In the genomic region with DNA sequence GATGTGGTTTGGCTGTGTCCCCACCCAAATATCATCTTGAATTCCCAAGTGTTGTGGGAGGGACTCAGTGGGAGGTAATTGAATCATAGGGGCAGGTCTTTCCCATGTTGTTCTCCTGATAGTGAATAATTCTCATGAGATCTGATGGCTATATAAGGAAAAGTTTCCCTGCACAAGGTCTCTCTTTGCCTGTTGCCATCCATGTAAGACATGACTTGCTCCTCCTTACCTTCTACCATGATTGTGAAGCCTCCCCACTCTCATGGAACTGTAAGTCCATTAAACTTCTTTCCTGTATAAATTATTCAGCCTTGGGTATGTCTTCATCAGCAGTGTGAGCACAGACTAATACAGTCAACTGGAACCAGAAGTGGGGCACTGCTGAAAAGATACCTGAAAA, we compare ENCODE assay signal across 28 cellular contexts.
"Had no signal": no experiment of that assay in that cellular context is flagged by ENCODE, and none has a peak within 500 bp of the region (broad histone marks: within the 10 kb centered on the region; RNA-seq: fewer than 3 reads in every experiment).

No MANE protein-coding gene starts in this region.

- H3K27me3 ChIP-seq: colonic mucosa, dorsolateral prefrontal cortex, esophagus muscularis mucosa, esophagus squamous epithelium, foreskin keratinocyte, gastrocnemius medialis, gastroesophageal sphincter, heart left ventricle, heart right ventricle had no signal

- ATAC-seq: effector memory CD8-positive, alpha-beta T cell; esophagus mucosa; foreskin keratinocyte; gastrocnemius medialis; gastroesophageal sphincter; heart left ventricle; heart right ventricle had no signal

- DNase-seq: colonic mucosa; cortex of kidney; dermis blood vessel endothelial cell; dorsolateral prefrontal cortex; effector CD4-positive, alpha-beta T cell; effector CD8-positive, alpha-beta T cell; effector memory CD4-positive, alpha-beta T cell; effector memory CD8-positive, alpha-beta T cell; erythroblast; esophagus squamous epithelium; foreskin fibroblast; foreskin keratinocyte; foreskin melanocyte; gastrocnemius medialis; glutamatergic neuron; head of caudate nucleus; heart left ventricle; heart right ventricle had no signal

- H3K4me3 Mint-ChIP-seq: dendritic cell treated with granulocyte-macrophage colony-stimulating factor and Interleukin-4, amounts not matched to agents 40 ng/mL and 50 ng/mL, for 4 days; effector memory CD8-positive, alpha-beta T cell had no signal

- H3K27ac ChIP-seq: colonic mucosa, coronary artery, dorsolateral prefrontal cortex, epithelial cell of prostate, esophagus muscularis mucosa, esophagus squamous epithelium, foreskin keratinocyte, gastrocnemius medialis, gastroesophageal sphincter, heart left ventricle, heart right ventricle had no signal

- H3K27me3 Mint-ChIP-seq: dendritic cell treated with granulocyte-macrophage colony-stimulating factor and Interleukin-4, amounts not matched to agents 40 ng/mL and 50 ng/mL, for 4 days had no signal

- H3K4me3 ChIP-seq: colonic mucosa, coronary artery, dorsolateral prefrontal cortex, esophagus muscularis mucosa, esophagus squamous epithelium, gastrocnemius medialis, gastroesophageal sphincter, heart left ventricle, heart right ventricle had no signal

- H3K4me1 ChIP-seq: colonic mucosa, esophagus muscularis mucosa, foreskin keratinocyte, gastrocnemius medialis, gastroesophageal sphincter, heart left ventricle, heart right ventricle had no signal

- H3K27ac Mint-ChIP-seq: dendritic cell treated with granulocyte-macrophage colony-stimulating factor and Interleukin-4, amounts not matched to agents 40 ng/mL and 50 ng/mL, for 4 days; effector memory CD8-positive, alpha-beta T cell had no signal

- H3K9me3 Mint-ChIP-seq: effector memory CD8-positive, alpha-beta T cell had no signal

- FAIRE-seq: colon, endometrium, endothelial cell of umbilical vein, frontal cortex had no signal

- H3K36me3 ChIP-seq: colonic mucosa, esophagus muscularis mucosa, esophagus squamous epithelium, gastrocnemius medialis, gastroesophageal sphincter, heart left ventricle, heart right ventricle had no signal

- H3K9me3 ChIP-seq: colonic mucosa, gastrocnemius medialis had no signal
